8 cellular contexts compared by ENCODE assay signal in the genomic region with DNA sequence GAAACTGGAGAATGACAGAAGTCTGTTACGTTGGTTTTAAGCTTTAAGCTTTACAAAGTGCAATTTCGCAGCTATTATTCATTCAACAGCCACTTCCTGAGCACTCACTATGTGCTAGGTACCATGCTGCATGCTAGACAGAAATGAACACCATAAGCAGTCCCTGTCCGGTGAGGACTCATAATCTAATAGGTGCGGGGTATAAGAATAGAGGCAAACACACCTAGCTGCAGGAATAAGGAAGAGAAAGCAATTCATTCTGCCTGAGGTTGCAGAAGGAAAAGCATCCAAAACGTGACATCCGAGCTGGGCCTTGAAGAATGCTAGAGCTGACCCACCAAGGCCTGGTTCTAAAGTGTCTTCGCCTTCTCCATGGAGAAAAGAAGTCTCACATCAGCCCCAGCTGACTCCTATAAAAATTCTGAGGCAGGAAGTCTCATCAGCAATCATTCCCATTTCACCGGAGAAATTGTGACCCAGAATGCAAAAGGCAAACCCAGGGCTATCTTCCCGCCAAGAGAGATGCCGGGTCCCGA. TPM values are rescaled to one million over a fixed set of nuclear protein-coding genes. Genes with fewer than 3 reads are reported as not detected.
DNase-seq lines count a peak whose midpoint lies in the region; ATAC-seq and TF ChIP-seq lines count a peak whose summit lies in the region.

No MANE protein-coding gene starts in this region.

- no peak for TF ChIP-seq CTCF in CD8-positive, alpha-beta T cell (IDR thresholded peaks at IDR 0.05)
- TF ChIP-seq CTCF in KMS-11 (conservative IDR thresholded peaks at IDR 0.05; ENCODE audit: low read depth, low read length): no peak
- no peak for TF ChIP-seq CTCF in MCF 10A (IDR thresholded peaks at IDR 0.05; ENCODE audit: unreplicated experiment)

- H3K36me3 ChIP-seq in CD8-positive, alpha-beta T cell (ENCODE audit: insufficient read depth, low read length): no peaks in the 10 kb centered on the region
- H3K36me3 ChIP-seq in KMS-11 (ENCODE audit: insufficient read depth) (no peaks in the 10 kb centered on the region), mesodermal cell (ENCODE audit: control insufficient read depth, insufficient read depth, low read length) (peaks cover 5% of the 10 kb centered on the region)

- H3K4me1 ChIP-seq in CD8-positive, alpha-beta T cell (ENCODE audit: insufficient read depth, low read length): peaks cover 22% of the 10 kb centered on the region
- H3K4me1 ChIP-seq in KMS-11 (ENCODE audit: low read depth, poor library complexity, severe bottlenecking) (peaks cover 30% of the 10 kb centered on the region), mesodermal cell (ENCODE audit: control insufficient read depth, insufficient read depth, low read length, poor library complexity, severe bottlenecking) (peaks cover 7% of the 10 kb centered on the region)

- POLR2A ChIA-PET in CD8-positive, alpha-beta T cell (lab: Charles Lee): interaction anchor here (1.3 to 3.1 kb wide), 4 partner anchors 12 to 190 kb away, joined by 3 to 15 read pairs (median 6); a partner anchor contains a TSS
- POLR2A ChIA-PET in MCF 10A (lab: Yijun Ruan, JAX): interaction anchor here (0.7 to 4.7 kb wide), 20 partner anchors 9 to 841 kb away, joined by 3 to 99 read pairs (median 5); a partner anchor contains a TSS

- no peaks in the 10 kb centered on the region for H3K27me3 ChIP-seq in CD8-positive, alpha-beta T cell (ENCODE audit: insufficient read depth, low read length)
- no peaks in the 10 kb centered on the region for H3K27me3 ChIP-seq in KMS-11 (ENCODE audit: insufficient read depth, low read depth)

- H3K9ac ChIP-seq in KMS-11: peak overlapping the region; percentile 70; the same call in 1 of the 2 replicates

- peak overlapping the region; percentile 71 for H3K27ac ChIP-seq in CD8-positive, alpha-beta T cell (ENCODE audit: low read depth, low read length)
- H3K27ac ChIP-seq in KMS-11: peak overlapping the region; percentile 37
- H3K27ac ChIP-seq in mesodermal cell (ENCODE audit: low read depth, low read length, severe bottlenecking): peak overlapping the region; percentile 68

- WGBS in mesodermal cell (ENCODE audit: insufficient coverage in 2 of 2), 2 experiments: 5 to 15% methylated on average over 8 to 9 of the region's 11 CpGs

- H4K20me1 ChIP-seq in KMS-11 (ENCODE audit: insufficient read depth): no peaks in the 10 kb centered on the region

- no peaks in the 10 kb centered on the region for H3K9me3 Mint-ChIP-seq in CD8-positive, alpha-beta T cell
- H3K9me3 Mint-ChIP-seq in MCF 10A (ENCODE audit: unreplicated experiment): no peaks in the 10 kb centered on the region

- no peaks in the 10 kb centered on the region for H3K9me3 ChIP-seq in CD8-positive, alpha-beta T cell (ENCODE audit: low read length)
- H3K9me3 ChIP-seq in mesodermal cell (ENCODE audit: control insufficient read depth, low read length): no peaks in the 10 kb centered on the region

- H3K4me1 Mint-ChIP-seq in CD8-positive, alpha-beta T cell (ENCODE audit: low read depth): peaks cover 57% of the 10 kb centered on the region
- peaks cover 18% of the 10 kb centered on the region for H3K4me1 Mint-ChIP-seq in MCF 10A (ENCODE audit: insufficient read depth, unreplicated experiment)

- peak overlapping the region; percentile 83 for H2AFZ ChIP-seq in KMS-11 (ENCODE audit: low read depth)

- H3K4me3 Mint-ChIP-seq in CD8-positive, alpha-beta T cell: peak overlapping the region; percentile 95
- peak overlapping the region; percentile 97 for H3K4me3 Mint-ChIP-seq in MCF 10A (ENCODE audit: unreplicated experiment)

- H3K27me3 Mint-ChIP-seq in CD8-positive, alpha-beta T cell (ENCODE audit: low read depth): no peaks in the 10 kb centered on the region
- H3K27me3 Mint-ChIP-seq in MCF 10A (ENCODE audit: insufficient read depth, unreplicated experiment): no peaks in the 10 kb centered on the region

- DNase-seq in CD8-positive, alpha-beta T cell: peak in 1 of 7 experiments; percentile 0
- DNase-seq in MCF 10A (ENCODE audit: unreplicated experiment): peak; percentile 10
- DNase-seq in left lobe of liver (ENCODE audit: low spot score): no peak

- H3K36me3 Mint-ChIP-seq in CD8-positive, alpha-beta T cell: peaks cover 17% of the 10 kb centered on the region
- peaks cover 18% of the 10 kb centered on the region for H3K36me3 Mint-ChIP-seq in MCF 10A (ENCODE audit: insufficient read depth, unreplicated experiment)

- CTCF ChIA-PET in CD8-positive, alpha-beta T cell (lab: Charles Lee): interaction anchor here (1.7 kb wide), 1 partner anchor 55 kb away, joined by 5 read pairs; a partner anchor contains a TSS
- CTCF ChIA-PET in MCF 10A (lab: Yijun Ruan, JAX): interaction anchor here (0.8 to 4.5 kb wide), 9 partner anchors 17 to 187 kb away, joined by 3 to 29 read pairs (median 4); a partner anchor contains a TSS

- intact Hi-C loops in CD8-positive, alpha-beta T cell (cut with DNase I, micrococcal nuclease): loop anchor here (1.0 to 10.0 kb wide), 11 partner anchors 13 to 1586 kb away; a partner anchor contains a TSS
- intact Hi-C loops in MCF 10A (cut with micrococcal nuclease): loop anchor here (1.0 to 5.0 kb wide), 3 partner anchors 33 to 70 kb away; no protein-coding TSS in a partner anchor

- BruUV-seq in MCF 10A (replicated peaks; lab: Mats Ljungman, UMichigan): TSS peak; percentile 58

- peaks cover 37% of the 10 kb centered on the region for H3K79me2 ChIP-seq in KMS-11 (ENCODE audit: insufficient read depth, low read depth)

- no peak for ATAC-seq in CD8-positive, alpha-beta T cell
- ATAC-seq in GM21515 (IDR thresholded peaks at IDR 0.05; ENCODE audit: unreplicated experiment): no peak
- ATAC-seq in HG02973 (IDR thresholded peaks at IDR 0.05; ENCODE audit: unreplicated experiment): no peak
- no peak for ATAC-seq in HG02981 (IDR thresholded peaks at IDR 0.05; ENCODE audit: unreplicated experiment)
- no peak for ATAC-seq in left lobe of liver

- peak overlapping the region; percentile 84 for H3K4me3 ChIP-seq in CD8-positive, alpha-beta T cell (ENCODE audit: low read depth, low read length)
- peak overlapping the region; percentile 28 for H3K4me3 ChIP-seq in KMS-11 (IDR thresholded peaks at IDR 0.05; ENCODE audit: insufficient read depth, low read depth, low read length)
- peak overlapping the region; percentile 96 for H3K4me3 ChIP-seq in mesodermal cell (ENCODE audit: extremely low read depth, insufficient read depth, low read length, poor library complexity, severe bottlenecking)

- peak overlapping the region; percentile 94 for H3K27ac Mint-ChIP-seq in CD8-positive, alpha-beta T cell
- H3K27ac Mint-ChIP-seq in MCF 10A (ENCODE audit: low read depth, unreplicated experiment): peak overlapping the region; percentile 96

- peak overlapping the region; percentile 87 for H3K4me2 ChIP-seq in KMS-11

RNA-seq across cellular contexts. Expression of a gene that starts 0.5 kb away (rescaled TPM):
- 1 to 10 TPM; 8.7 to 8.9 TPM for total RNA-seq in CD8-positive, alpha-beta T cell
- total RNA-seq in MCF 10A (2022) (32.2 and 32.6 TPM in 2 replicates), left lobe of liver (12.2 TPM)
- 15.7 TPM for polyA plus RNA-seq in mesodermal cell (2013, experiment 1 of 2)
- 14.9 TPM for polyA plus RNA-seq in mesodermal cell (2013, experiment 2 of 2)

RNA-seq across cellular contexts. Expression of a gene that starts 0.8 kb away (rescaled TPM):
- total RNA-seq in CD8-positive, alpha-beta T cell: 1 to 10 TPM; 8.7 to 9.6 TPM
- total RNA-seq in MCF 10A (2022): 56.3 and 69.4 TPM in 2 replicates
- polyA plus RNA-seq in mesodermal cell (2013, experiment 1 of 2): 31.6 TPM
- polyA plus RNA-seq in mesodermal cell (2013, experiment 2 of 2): 33.6 TPM
- 74.9 TPM for total RNA-seq in left lobe of liver

RNA-seq across cellular contexts. Expression of a gene that starts 54.8 kb away (rescaled TPM):
- total RNA-seq in CD8-positive, alpha-beta T cell: 10 to 100 TPM; 13.1 TPM
- total RNA-seq in MCF 10A (2022): 51.6 and 64.8 TPM in 2 replicates
- 38.9 TPM for polyA plus RNA-seq in mesodermal cell (2013, experiment 1 of 2)
- 35.1 TPM for polyA plus RNA-seq in mesodermal cell (2013, experiment 2 of 2)
- 17.8 TPM for total RNA-seq in left lobe of liver

RNA-seq across cellular contexts. Expression of a gene that starts 54.9 kb away (rescaled TPM):
- total RNA-seq in CD8-positive, alpha-beta T cell: 10 to 100 TPM; 24.4 to 24.8 TPM
- 35.6 and 37.3 TPM in 2 replicates for total RNA-seq in MCF 10A (2022)
- 24.3 TPM for polyA plus RNA-seq in mesodermal cell (2013, experiment 1 of 2)
- 23.3 TPM for polyA plus RNA-seq in mesodermal cell (2013, experiment 2 of 2)
- 12.0 TPM for total RNA-seq in left lobe of liver

Comparison
In these comparisons a context has a peak if more than half of its experiments do, and no peak if none do; other contexts are left out.
1. H3K4me3 ChIP-seq: peak in every context shown above with its lines; median percentile 96 in mesodermal cell; 84 in CD8-positive, alpha-beta T cell; 28 in KMS-11.